Comparison of ENCODE assay signal across 8 cellular contexts in genomic region chr3:128068156-128068620, GRCh38. TPM values are rescaled to one million over a fixed set of nuclear protein-coding genes. Genes with fewer than 3 reads are reported as not detected.
DNase-seq lines count a peak whose midpoint lies in the region; ATAC-seq, FAIRE-seq and TF ChIP-seq lines count a peak whose summit lies in the region.

No MANE protein-coding gene starts in this region.

- no peaks in the 10 kb centered on the region for H3K9me3 Mint-ChIP-seq in astrocyte (ENCODE audit: unreplicated experiment)

- no peak for FAIRE-seq in astrocyte (lab: Jason Lieb, UNC)

- POLR2A ChIA-PET in A673 (lab: Charles Lee; ENCODE audit: low non-redundant PET) = no interaction called here

- H3K36me3 ChIP-seq in A673 (ENCODE audit: insufficient read depth, low read length, poor library complexity, severe bottlenecking) (peaks cover 98% of the 10 kb centered on the region), DOHH2 (ENCODE audit: control insufficient read depth, low read length) (peaks cover 97% of the 10 kb centered on the region), astrocyte (ENCODE audit: insufficient read depth, low read length) (peaks cover 83% of the 10 kb centered on the region)

- H3K79me2 ChIP-seq in DOHH2 (ENCODE audit: control insufficient read depth, low read length) (peaks cover 20% of the 10 kb centered on the region), astrocyte (ENCODE audit: insufficient read depth, low read length) (peaks cover 91% of the 10 kb centered on the region)

- DNase-seq in A673 (ENCODE audit: low spot score) = peak; percentile 75
- DNase-seq in NCI-H460 (ENCODE audit: extremely low read depth, low read depth) = peak; percentile 58
- DNase-seq in astrocyte (ENCODE audit: low read depth) = no peak
- DNase-seq in kidney tubule cell (ENCODE audit: low spot score) = peak; percentile 55
- DNase-seq in superior temporal gyrus (ENCODE audit: extremely low spot score) = no peak

- no TSS peak for BruUV-seq in A673 (replicated peaks; lab: Mats Ljungman, UMichigan)

- H3K4me1 ChIP-seq in A673 (ENCODE audit: insufficient read depth, low read length, poor library complexity, severe bottlenecking) (no peaks in the 10 kb centered on the region), DOHH2 (ENCODE audit: control insufficient read depth, low read length) (no peaks in the 10 kb centered on the region), astrocyte (ENCODE audit: insufficient read depth, low read length) (peaks cover 1% of the 10 kb centered on the region)

- H3K27ac ChIP-seq in A673 (ENCODE audit: low read depth, low read length, poor library complexity, severe bottlenecking) (no peak overlapping the region), DOHH2 (ENCODE audit: low read depth, low read length) (no peak overlapping the region), astrocyte (ENCODE audit: low read depth, low read length) (no peak overlapping the region)

- no peak overlapping the region for H3K4me3 ChIP-seq in A673 (ENCODE audit: low read depth, low read length, poor library complexity, severe bottlenecking)
- no peak overlapping the region for H3K4me3 ChIP-seq in DOHH2 (ENCODE audit: low read length)
- H3K4me3 ChIP-seq in astrocyte (ENCODE audit: insufficient read depth, low read depth, low read length) = no peak overlapping the region

- no peak for ATAC-seq in HG02642 (IDR thresholded peaks at IDR 0.05; ENCODE audit: poor library complexity, unreplicated experiment)
- no peak for ATAC-seq in HG02870 (IDR thresholded peaks at IDR 0.05; ENCODE audit: unreplicated experiment)

- no peak overlapping the region for H3K9ac ChIP-seq in astrocyte (ENCODE audit: low read length)

- intact Hi-C loops in A673 (cut with micrococcal nuclease; ENCODE audit: unreplicated experiment) = no loop called here

- H3K4me1 Mint-ChIP-seq in astrocyte (ENCODE audit: low read depth, unreplicated experiment) = no peaks in the 10 kb centered on the region

- H3F3A ChIP-seq in DOHH2 (ENCODE audit: control insufficient read depth, insufficient read depth) = peaks cover 16% of the 10 kb centered on the region; the same call in 1 of the 2 replicates

- peaks cover 36% of the 10 kb centered on the region for H3K36me3 Mint-ChIP-seq in astrocyte (ENCODE audit: low read depth, unreplicated experiment)

- H3K27ac Mint-ChIP-seq in astrocyte (ENCODE audit: unreplicated experiment) = peak overlapping the region; percentile 75

- H3K9me3 ChIP-seq in A673 (ENCODE audit: low read depth, low read length, poor library complexity, severe bottlenecking) = no peaks in the 10 kb centered on the region
- H3K9me3 ChIP-seq in DOHH2 (ENCODE audit: control insufficient read depth, insufficient read depth, low read length) = no peaks in the 10 kb centered on the region
- H3K9me3 ChIP-seq in astrocyte (ENCODE audit: insufficient read depth, low read depth, low read length) = no peaks in the 10 kb centered on the region

- H4K20me1 ChIP-seq in DOHH2 (ENCODE audit: control insufficient read depth, insufficient read depth, low read depth, low read length) (peaks cover 12% of the 10 kb centered on the region; the same call in 1 of the 2 replicates), astrocyte (ENCODE audit: insufficient read depth, low read length) (peaks cover 95% of the 10 kb centered on the region)

- H3K4me2 ChIP-seq in DOHH2 (ENCODE audit: low read length) (no peak overlapping the region), astrocyte (ENCODE audit: low read length) (no peak overlapping the region)

- H3K4me3 Mint-ChIP-seq in astrocyte (ENCODE audit: unreplicated experiment) = peak overlapping the region; percentile 1

- no peak overlapping the region for H2AFZ ChIP-seq in astrocyte (ENCODE audit: low read depth, low read length)

- no peaks in the 10 kb centered on the region for H3K27me3 Mint-ChIP-seq in astrocyte (ENCODE audit: low read depth, unreplicated experiment)

- CTCF ChIA-PET in A673 (lab: Charles Lee) = interaction anchor here (0.6 kb wide), 1 partner anchor 230 kb away, joined by 3 read pairs; no protein-coding TSS in a partner anchor

- no peaks in the 10 kb centered on the region for H3K9me2 ChIP-seq in DOHH2 (replicated peaks; ENCODE audit: control insufficient read depth, low read length)

- TF ChIP-seq CTCF in A673 (conservative IDR thresholded peaks at IDR 0.05; ENCODE audit: low read depth, low read length) = peak; percentile 74
- peak; percentile 76 for TF ChIP-seq CTCF in DOHH2 (IDR thresholded peaks at IDR 0.05; ENCODE audit: low read depth, low read length, poor library complexity, severe bottlenecking)
- TF ChIP-seq CTCF in astrocyte (IDR thresholded peaks at IDR 0.05; ENCODE audit: insufficient read depth, low read depth, low read length) = peak; percentile 54

- H3K27me3 ChIP-seq in A673 (replicated peaks; ENCODE audit: insufficient read depth, low read depth, low read length, poor library complexity) (no peaks in the 10 kb centered on the region), DOHH2 (ENCODE audit: control insufficient read depth, low read length) (no peaks in the 10 kb centered on the region), astrocyte (ENCODE audit: insufficient read depth, low read length) (no peaks in the 10 kb centered on the region)

RNA-seq across cellular contexts. Expression of gene SEC61A1, which starts 16.0 kb away (rescaled TPM):
- total RNA-seq in A673 (2021) (156 and 176 TPM in 2 replicates), astrocyte (400 and 432 TPM in 2 replicates)
- total RNA-seq in NCI-H460 (2014; rRNA removed; shearing (Covaris generic)) = 133 and 136 TPM in 2 replicates
- 87.0 and 114 TPM in 2 replicates for polyA plus RNA-seq in NCI-H460 (2014; cell fraction: nucleus; rRNA removed)

RNA-seq across cellular contexts. Expression of gene RUVBL1, which starts 55.4 kb away (rescaled TPM):
- total RNA-seq in A673 (2021) (153 and 156 TPM in 2 replicates), astrocyte (39.7 and 43.0 TPM in 2 replicates)
- total RNA-seq in NCI-H460 (2014; rRNA removed; shearing (Covaris generic)) = 225 and 238 TPM in 2 replicates
- 202 and 220 TPM in 2 replicates for polyA plus RNA-seq in NCI-H460 (2014; cell fraction: nucleus; rRNA removed)

Comparison
In these comparisons a context has a peak if more than half of its experiments do, and no peak if none do; other contexts are left out.
1. DNase-seq: peak in A673 (single experiment), NCI-H460 (single experiment) and kidney tubule cell (single experiment); none in astrocyte (single experiment) and superior temporal gyrus (single experiment).
2. Peak in every context shown above with its lines, with median percentiles within 50 percentile points of each other: CTCF ChIP-seq.